8 cellular contexts compared by ENCODE assay signal in genomic region chr4:150828159-150828558, GRCh38.
A peak's percentile ranks its signal among the peaks of the same experiment; 100 is the strongest.
DNase-seq lines count a peak whose midpoint lies in the region; ATAC-seq, FAIRE-seq and TF ChIP-seq lines count a peak whose summit lies in the region.

No MANE protein-coding gene starts in this region.

- no peaks in the 10 kb centered on the region for H3K9me3 Mint-ChIP-seq in CD4-positive, alpha-beta T cell
- H3K9me3 Mint-ChIP-seq in IgD-negative memory B cell = no peaks in the 10 kb centered on the region
- H3K9me3 Mint-ChIP-seq in activated T-helper 2 cell treated with anti-CD3 and anti-CD28 coated beads, Interferon-gamma antibody, Interleukin-2, Interleukin-4, amounts not matched to agents 10 μg/mL and 5 μg/mL and 100 μg/mL, durations not matched to agents 14 hours and 24 hours and 36 hours = no peaks in the 10 kb centered on the region

- CTCF ChIA-PET in CD4-positive, alpha-beta T cell (lab: Charles Lee) = interaction anchor here (0.8 to 1.6 kb wide), 2 partner anchors 19 to 39 kb away, joined by 3 to 11 read pairs; no protein-coding TSS in a partner anchor

- H3K36me3 Mint-ChIP-seq in CD4-positive, alpha-beta T cell (ENCODE audit: low read depth) = peaks cover 72% of the 10 kb centered on the region
- peaks cover 23% of the 10 kb centered on the region for H3K36me3 Mint-ChIP-seq in IgD-negative memory B cell
- peaks cover 54% of the 10 kb centered on the region for H3K36me3 Mint-ChIP-seq in activated T-helper 2 cell treated with anti-CD3 and anti-CD28 coated beads, Interferon-gamma antibody, Interleukin-2, Interleukin-4, amounts not matched to agents 10 μg/mL and 5 μg/mL and 100 μg/mL, durations not matched to agents 14 hours and 24 hours and 36 hours (ENCODE audit: low read depth)

- ATAC-seq in CD4-positive, alpha-beta T cell (ENCODE audit: poor library complexity) = peak; percentile 93
- ATAC-seq in GM21381 (IDR thresholded peaks at IDR 0.05; ENCODE audit: unreplicated experiment) = peak; percentile 98

- H3K27me3 ChIP-seq in CD4-positive, alpha-beta T cell (ENCODE audit: control insufficient read depth, insufficient read depth, low read length) = no peaks in the 10 kb centered on the region

- POLR2A ChIA-PET in CD4-positive, alpha-beta T cell (lab: Charles Lee) = interaction anchor here (0.6 kb wide), 1 partner anchor 326 kb away, joined by 4 read pairs; no protein-coding TSS in a partner anchor

- H3K27ac Mint-ChIP-seq in CD4-positive, alpha-beta T cell = peak overlapping the region; percentile 72
- H3K27ac Mint-ChIP-seq in IgD-negative memory B cell = peak overlapping the region; percentile 37 to 90 (median 87)
- H3K27ac Mint-ChIP-seq in activated T-helper 2 cell treated with anti-CD3 and anti-CD28 coated beads, Interferon-gamma antibody, Interleukin-2, Interleukin-4, amounts not matched to agents 10 μg/mL and 5 μg/mL and 100 μg/mL, durations not matched to agents 14 hours and 24 hours and 36 hours = peak overlapping the region; percentile 78

- H3K27me3 Mint-ChIP-seq in CD4-positive, alpha-beta T cell = no peaks in the 10 kb centered on the region
- no peaks in the 10 kb centered on the region for H3K27me3 Mint-ChIP-seq in IgD-negative memory B cell
- H3K27me3 Mint-ChIP-seq in activated T-helper 2 cell treated with anti-CD3 and anti-CD28 coated beads, Interferon-gamma antibody, Interleukin-2, Interleukin-4, amounts not matched to agents 10 μg/mL and 5 μg/mL and 100 μg/mL, durations not matched to agents 14 hours and 24 hours and 36 hours (ENCODE audit: low read depth) = no peaks in the 10 kb centered on the region

- TF ChIP-seq CTCF in CD4-positive, alpha-beta T cell (IDR thresholded peaks at IDR 0.05) = peak; percentile 23

- no peak for FAIRE-seq in frontal cortex (lab: Jason Lieb, UNC)

- H3K27ac ChIP-seq in CD4-positive, alpha-beta T cell (ENCODE audit: low read depth, low read length) = no peak overlapping the region

- peak overlapping the region; percentile 65 for H3K4me3 Mint-ChIP-seq in CD4-positive, alpha-beta T cell
- H3K4me3 Mint-ChIP-seq in IgD-negative memory B cell = peak overlapping the region; percentile 42 to 93 (median 83)
- H3K4me3 Mint-ChIP-seq in activated T-helper 2 cell treated with anti-CD3 and anti-CD28 coated beads, Interferon-gamma antibody, Interleukin-2, Interleukin-4, amounts not matched to agents 10 μg/mL and 5 μg/mL and 100 μg/mL, durations not matched to agents 14 hours and 24 hours and 36 hours (ENCODE audit: low read depth) = peak overlapping the region; percentile 10

- H3K4me1 Mint-ChIP-seq in CD4-positive, alpha-beta T cell (ENCODE audit: low read depth) = peaks cover 48% of the 10 kb centered on the region
- H3K4me1 Mint-ChIP-seq in IgD-negative memory B cell = peaks cover 36 to 42% (median 41%) of the 10 kb centered on the region in 3 donors
- peaks cover 26% of the 10 kb centered on the region for H3K4me1 Mint-ChIP-seq in activated T-helper 2 cell treated with anti-CD3 and anti-CD28 coated beads, Interferon-gamma antibody, Interleukin-2, Interleukin-4, amounts not matched to agents 10 μg/mL and 5 μg/mL and 100 μg/mL, durations not matched to agents 14 hours and 24 hours and 36 hours (ENCODE audit: low read depth)

- intact Hi-C loops in CD4-positive, alpha-beta T cell (cut with DNase I, micrococcal nuclease) = no loop called here
- intact Hi-C loops in activated T-helper 2 cell treated with anti-CD3 and anti-CD28 coated beads, Interferon-gamma antibody, Interleukin-2, Interleukin-4, amounts not matched to agents 10 μg/mL and 5 μg/mL and 100 μg/mL, durations not matched to agents 14 hours and 24 hours and 36 hours (cut with micrococcal nuclease) = loop anchor here (2.0 to 5.0 kb wide), 2 partner anchors 204 to 529 kb away; no protein-coding TSS in a partner anchor

- no peaks in the 10 kb centered on the region for H3K9me3 ChIP-seq in CD4-positive, alpha-beta T cell (ENCODE audit: control insufficient read depth, low read length)

- peak in 9 of 10 experiments; percentile 9 to 25 (median 18) for DNase-seq in CD4-positive, alpha-beta T cell
- peak; percentile 40 for DNase-seq in activated T-helper 2 cell treated with anti-CD3 and anti-CD28 coated beads, Interferon-gamma antibody, Interleukin-2, Interleukin-4, amounts not matched to agents 10 μg/mL and 5 μg/mL and 100 μg/mL, durations not matched to agents 14 hours and 24 hours and 36 hours (ENCODE audit: low spot score)
- peak; percentile 5 to 9 for DNase-seq in stimulated activated CD8-positive, alpha-beta memory T cell treated with anti-CD3 and anti-CD28 coated beads, Interleukin-7, amount 100 ng/mL, for 1 hour (ENCODE audit: low read depth in 2 of 2)
- no peak for DNase-seq in frontal cortex (ENCODE audit: low spot score in 2 of 2)
- no peak for DNase-seq in H4 (ENCODE audit: low spot score)
- no peak for DNase-seq in kidney tubule cell (ENCODE audit: low spot score)

Comparison
In these comparisons a context has a peak if more than half of its experiments do, and no peak if none do; other contexts are left out.
1. DNase-seq: peak in CD4-positive, alpha-beta T cell (9 of 10), activated T-helper 2 cell treated with anti-CD3 and anti-CD28 coated beads, Interferon-gamma antibody, Interleukin-2, Interleukin-4, amounts not matched to agents 10 μg/mL and 5 μg/mL and 100 μg/mL, durations not matched to agents 14 hours and 24 hours and 36 hours (single experiment) and stimulated activated CD8-positive, alpha-beta memory T cell treated with anti-CD3 and anti-CD28 coated beads, Interleukin-7, amount 100 ng/mL, for 1 hour (2 of 2); none in frontal cortex (0 of 2), H4 (single experiment) and kidney tubule cell (single experiment).
2. H3K4me3 Mint-ChIP-seq: peak in every context shown above with its lines; median percentile 83 in IgD-negative memory B cell; 65 in CD4-positive, alpha-beta T cell; 10 in activated T-helper 2 cell treated with anti-CD3 and anti-CD28 coated beads, Interferon-gamma antibody, Interleukin-2, Interleukin-4, amounts not matched to agents 10 μg/mL and 5 μg/mL and 100 μg/mL, durations not matched to agents 14 hours and 24 hours and 36 hours.
3. Peak in every context shown above with its lines, with median percentiles within 50 percentile points of each other: H3K27ac Mint-ChIP-seq.